ENCODE assay signal across 23 cellular contexts in the genomic region with DNA sequence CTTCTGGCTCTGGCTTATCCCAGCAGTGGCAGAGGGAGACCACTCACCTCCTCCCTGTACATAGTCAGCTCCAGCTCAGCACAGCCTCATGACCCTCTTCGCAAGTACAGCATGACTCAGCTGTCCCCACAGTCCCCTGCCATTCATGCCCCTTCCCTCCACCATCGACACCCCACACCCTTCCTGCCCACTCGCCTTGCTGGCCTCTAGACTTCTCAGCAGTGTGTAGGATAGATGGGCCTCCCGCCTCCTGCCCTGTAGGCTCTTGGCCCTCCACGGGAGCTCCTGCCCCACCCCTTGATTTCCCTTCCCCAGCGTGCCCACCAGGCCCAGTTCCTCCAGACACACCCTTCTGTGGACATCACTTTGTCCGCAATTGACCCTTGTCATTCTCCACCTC. TPM values are rescaled to one million over a fixed set of nuclear protein-coding genes. Genes with fewer than 3 reads are reported as not detected.
"Had no signal": no experiment of that assay in that cellular context is flagged by ENCODE, and none has a peak within 500 bp of the region (broad histone marks: within the 10 kb centered on the region; RNA-seq: fewer than 3 reads in every experiment).

No MANE protein-coding gene starts in this region.

- ATAC-seq: activated CD4-positive, CD25-positive, alpha-beta regulatory T cell treated with anti-CD3 and anti-CD28 coated beads, Interleukin-2, amount 50 U/mL, for 24 hours; left lobe of liver; psoas muscle had no signal

- H3K27me3 ChIP-seq: body of pancreas, ovary, suprapubic skin, transverse colon, vagina had no signal

- H3K36me3 Mint-ChIP-seq: activated naive CD8-positive, alpha-beta T cell treated with anti-CD3 and anti-CD28 coated beads for 36 hours had no signal

- H3K9me3 ChIP-seq: body of pancreas, ovary, psoas muscle, suprapubic skin, transverse colon, vagina had no signal

- H3K4me3 Mint-ChIP-seq: activated naive CD8-positive, alpha-beta T cell treated with anti-CD3 and anti-CD28 coated beads for 36 hours; neural crest cell; stimulated activated naive CD8-positive, alpha-beta T cell treated with anti-CD3 and anti-CD28 coated beads, Interleukin-15, Interleukin-2, amounts not matched to agents 100 ng/mL and 50 ng/mL, for 24 hours had no signal

- H3K4me3 ChIP-seq: body of pancreas, ovary, psoas muscle, skin epidermis, suprapubic skin, transverse colon, vagina had no signal

- H3K4me1 Mint-ChIP-seq: neural crest cell had no signal

- FAIRE-seq: keratinocyte had no signal

- H3K4me1 ChIP-seq: body of pancreas, psoas muscle, transverse colon, vagina had no signal

- H3K9me3 Mint-ChIP-seq: activated naive CD8-positive, alpha-beta T cell treated with anti-CD3 and anti-CD28 coated beads for 36 hours; neural crest cell; stimulated activated naive CD8-positive, alpha-beta T cell treated with anti-CD3 and anti-CD28 coated beads, Interleukin-15, Interleukin-2, amounts not matched to agents 100 ng/mL and 50 ng/mL, for 24 hours had no signal

- H3K27ac ChIP-seq: body of pancreas, ovary, psoas muscle, skin epidermis, suprapubic skin, transverse colon, vagina had no signal

- H3K36me3 ChIP-seq: ovary, transverse colon, vagina had no signal

- DNase-seq: activated gamma-delta T cell treated with Interleukin-2 at 50 U/mL for 16 hours; activated naive CD8-positive, alpha-beta T cell treated with anti-CD3 and anti-CD28 coated beads for 36 hours; amniotic stem cell; body of pancreas; erythroblast; foreskin melanocyte; mammary epithelial cell; ovary; psoas muscle; right cardiac atrium; T-helper 1 cell; T1000; transverse colon had no signal

- H3K27ac Mint-ChIP-seq: activated naive CD8-positive, alpha-beta T cell treated with anti-CD3 and anti-CD28 coated beads for 36 hours; stimulated activated naive CD8-positive, alpha-beta T cell treated with anti-CD3 and anti-CD28 coated beads, Interleukin-15, Interleukin-2, amounts not matched to agents 100 ng/mL and 50 ng/mL, for 24 hours had no signal

RNA-seq across cellular contexts. Expression of gene NPR1, which starts 9.8 kb away (rescaled TPM):
- total RNA-seq: activated CD8-positive, alpha-beta memory T cell treated with anti-CD3 and anti-CD28 coated beads for 36 hours; mononuclear cell had no signal
